ENCODE assay signal across 8 cellular contexts in genomic region chr17:40307001-40307690, GRCh38. TPM values are rescaled to one million over a fixed set of nuclear protein-coding genes. Genes with fewer than 3 reads are reported as not detected.
A peak's percentile ranks its signal among the peaks of the same experiment; 100 is the strongest.
DNase-seq lines count a peak whose midpoint lies in the region; ATAC-seq, FAIRE-seq and TF ChIP-seq lines count a peak whose summit lies in the region.

No MANE protein-coding gene starts in this region.

- H3K27ac ChIP-seq in BLaER1 (peak overlapping the region; percentile 62), GM12878 (ENCODE audit: control insufficient read depth, insufficient read depth) (no peak overlapping the region)

- TF ChIP-seq POLR2A in GM12878 (IDR thresholded peaks at IDR 0.05; ENCODE audit: low read depth, low read length) = no peak

- H3K4me1 ChIP-seq in BLaER1 = peaks cover 80% of the 10 kb centered on the region
- H3K4me1 ChIP-seq in GM12878 (ENCODE audit: control insufficient read depth, insufficient read depth, low read length) = peaks cover 43% of the 10 kb centered on the region
- H3K4me1 ChIP-seq in mucosa of descending colon (ENCODE audit: low read depth) = peaks cover 50% of the 10 kb centered on the region

- CTCF ChIA-PET in GM12878 (lab: Yijun Ruan, JAX) = interaction anchor here (0.7 to 10.6 kb wide), 18 partner anchors 12 to 308 kb away, joined by 3 to 311 read pairs (median 6); partner anchors contain the start of genes CDC6, GJD3 and TOP2A

- intact Hi-C loops in GM12878 (cut with micrococcal nuclease; ENCODE audit: unreplicated experiment) = no loop called here
- intact Hi-C loops in mucosa of descending colon (cut with DNase I, micrococcal nuclease) = loop anchor here in 1 of 2 donors (10.0 kb wide), 1 partner anchor 108 kb away; the partner anchor contains the start of gene TOP2A

- TF ChIP-seq RAD21 in GM12878 (IDR thresholded peaks at IDR 0.05; ENCODE audit: insufficient read depth, low read depth, low read length) = no peak

- no TSS peak for BruUV-seq in GM12878 (replicated peaks; lab: Mats Ljungman, UMichigan)

- H3K79me2 ChIP-seq in GM12878 (ENCODE audit: control insufficient read depth, insufficient read depth, low read length) = no peaks in the 10 kb centered on the region; the same call in none of the 2 replicates

- POLR2A ChIA-PET in GM12878 (lab: Charles Lee) = interaction anchor here (0.6 to 9.8 kb wide), 16 partner anchors 10 to 1618 kb away, joined by 3 to 123 read pairs (median 4); partner anchors contain the start of gene CDC6

- FAIRE-seq in GM12878 (lab: Jason Lieb, UNC) = no peak

- in situ Hi-C loops in GM12878 (cut with MboI) = loop anchor here (5.0 kb wide), 1 partner anchor 230 kb away; no protein-coding TSS in a partner anchor

- TF ChIP-seq CTCF in GM12878 (IDR thresholded peaks at IDR 0.05 in 2 of 3, conservative IDR thresholded peaks at IDR 0.05 in 1 of 3; ENCODE audit: control insufficient read depth in 2 of 3, extremely low read depth in 1 of 3, insufficient read depth in 1 of 3, low read depth in 3 of 3, low read length in 3 of 3) (no peak), mucosa of descending colon (IDR thresholded peaks at IDR 0.05) (no peak)

- SMC1A ChIA-PET in GM12878 (lab: Charles Lee; ENCODE audit: uncharacterized antibody, unreplicated experiment) = interaction anchor here (0.7 to 11.2 kb wide), 15 partner anchors 8 to 227 kb away, joined by 3 to 172 read pairs (median 3); partner anchors contain the start of genes CDC6 and TOP2A

- DNase-seq in NCI-H1092 (lab: John Stamatoyannopoulos, UW) (peak; percentile 49), GM12878 (ENCODE audit: low read depth, low spot score) (no peak), mucosa of descending colon (peak in 2 of 3 donors; percentile 50 to 61), NCI-H526 (lab: John Stamatoyannopoulos, UW) (no peak), NCI-H2029 treated with DMSO at 0.1 percent for 48 hours (lab: John Stamatoyannopoulos, UW) (no peak)

- H2AFZ ChIP-seq in GM12878 (ENCODE audit: control insufficient read depth, low read depth, low read length) = no peak overlapping the region

- H3K27me3 ChIP-seq in BLaER1 = no peaks in the 10 kb centered on the region
- no peaks in the 10 kb centered on the region for H3K27me3 ChIP-seq in GM12878 (replicated peaks in 1 of 2; ENCODE audit: control insufficient read depth in 2 of 2, insufficient read depth in 2 of 2, low read length in 1 of 2)

- ATAC-seq in GM12878 = no peak
- ATAC-seq in mucosa of descending colon = peak; percentile 15
- ATAC-seq in HG02970 (IDR thresholded peaks at IDR 0.05; ENCODE audit: low FRiP score, unreplicated experiment) = no peak
- ATAC-seq in HG03342 (IDR thresholded peaks at IDR 0.05; ENCODE audit: unreplicated experiment) = no peak

- H3K4me3 ChIP-seq in BLaER1 = no peak overlapping the region
- no peak overlapping the region for H3K4me3 ChIP-seq in GM12878
- H3K4me3 ChIP-seq in mucosa of descending colon = no peak overlapping the region

- H3K9ac ChIP-seq in BLaER1 (peak overlapping the region; percentile 53), GM12878 (ENCODE audit: control insufficient read depth, insufficient read depth, low read length) (no peak overlapping the region)

- RAD21 ChIA-PET in GM12878 (lab: Charles Lee; ENCODE audit: unreplicated experiment) = interaction anchor here (0.6 to 18.7 kb wide), 15 partner anchors 8 to 236 kb away, joined by 3 to 271 read pairs (median 4); partner anchors contain the start of genes CDC6 and TOP2A

- no peak for TF ChIP-seq EP300 in GM12878 (IDR thresholded peaks at IDR 0.05; ENCODE audit: borderline replicate concordance in 1 of 2, control insufficient read depth in 1 of 2, low read depth in 2 of 2, low read length in 2 of 2)

- H3K4me2 ChIP-seq in BLaER1 = peak overlapping the region; percentile 95
- no peak overlapping the region for H3K4me2 ChIP-seq in GM12878 (ENCODE audit: control insufficient read depth, insufficient read depth)

- 0 out of 2 replicates have a peak, but pooled peaks cover 7% of the 10 kb centered on the region for H4K20me1 ChIP-seq in BLaER1
- H4K20me1 ChIP-seq in GM12878 (ENCODE audit: control insufficient read depth, insufficient read depth) = no peaks in the 10 kb centered on the region

- WGBS in GM12878 (ENCODE audit: insufficient coverage, insufficient replicate concordance, low lambda C conversion rate, missing lambda C conversion rate) = 87% methylated on average over 10 of the region's 10 CpGs

- H3K36me3 ChIP-seq in BLaER1 (peaks cover 31% of the 10 kb centered on the region), GM12878 (ENCODE audit: control insufficient read depth in 2 of 2, insufficient read depth in 2 of 2, low read length in 1 of 2) (peaks cover under 1 to 4% of the 10 kb centered on the region in 2 experiments), mucosa of descending colon (ENCODE audit: low read depth) (no peaks in the 10 kb centered on the region)

- H3K9me3 ChIP-seq in BLaER1 = no peaks in the 10 kb centered on the region
- no peaks in the 10 kb centered on the region for H3K9me3 ChIP-seq in GM12878 (replicated peaks; ENCODE audit: control insufficient read depth, insufficient read depth, low read length)
- no peaks in the 10 kb centered on the region for H3K9me3 ChIP-seq in mucosa of descending colon

TF ChIP-seq in GM12878, 131 proteins besides CTCF, POLR2A, EP300 and RAD21 (continues in another document):
- TF ChIP-seq IKZF1 (conservative IDR thresholded peaks at IDR 0.05) = peak; percentile 60

RNA-seq across cellular contexts. Expression of gene RARA, which starts 1.8 kb away (rescaled TPM):
- total RNA-seq in GM12878 (2013; cell fraction: nucleolus; rRNA removed) = 30.5 and 34.4 TPM in 2 replicates
- total RNA-seq in GM12878 (2014; rRNA removed) (15.5 and 17.3 TPM in 2 replicates), GM12878 (2014; rRNA removed; fragmentation: Illumina TruSeq; extraction: Trizol) (7.7 and 9.7 TPM in 2 replicates), GM12878 (2021) (33.6 and 34.8 TPM in 2 replicates), mucosa of descending colon (10 to 100 TPM; 42.2 to 51.2 (median 49.6) TPM)
- 12.0 TPM for polyA plus RNA-seq in GM12878 (2011; ENCODE audit: low read depth)
- polyA plus RNA-seq in GM12878 (2011; rRNA removed) (3.1 and 7.8 TPM in 2 replicates), GM12878 (2014; fragmentation: Illumina TruSeq; extraction: Trizol) (8.0 and 23.8 TPM in 2 replicates), GM12878 (2014; fragmentation: Nextera tagmentation; extraction: Ambion mirVana) (under 1 TPM; 0.13 to 0.16 TPM), GM12878 (2014; rRNA removed) (14.3 and 20.2 TPM in 2 replicates), GM12878 (2016; fragmentation: Nextera tagmentation; extraction: Ambion mirVana) (10 to 100 TPM; 12.9 to 15.4 TPM)
- 10.0 and 13.4 TPM in 2 replicates for polyA plus RNA-seq in GM12878 (2011; cell fraction: cytosol; rRNA removed)
- 29.2 and 38.2 TPM in 2 replicates for polyA plus RNA-seq in GM12878 (2011; cell fraction: nucleus; rRNA removed)
- polyA plus RNA-seq in GM12878 (2012) = 23.0 and 26.5 TPM in 2 replicates
- polyA minus RNA-seq in GM12878 (2011; rRNA and poly(A)+ RNA removed) = 8.7 and 13.7 TPM in 2 replicates
- 15.1 and 20.3 TPM in 2 replicates for polyA minus RNA-seq in GM12878 (2011; cell fraction: cytosol; rRNA and poly(A)+ RNA removed)
- 9.7 and 15.5 TPM in 2 replicates for polyA minus RNA-seq in GM12878 (2011; cell fraction: nucleus; rRNA and poly(A)+ RNA removed)

RNA-seq across cellular contexts. Expression of gene CDC6, which starts 19.5 kb away (rescaled TPM):
- 25.9 and 32.3 TPM in 2 replicates for total RNA-seq in GM12878 (2013; cell fraction: nucleolus; rRNA removed)
- 39.0 and 43.8 TPM in 2 replicates for total RNA-seq in GM12878 (2014; rRNA removed)
- 46.8 and 53.0 TPM in 2 replicates for total RNA-seq in GM12878 (2014; rRNA removed; fragmentation: Illumina TruSeq; extraction: Trizol)
- total RNA-seq in GM12878 (2021) = 47.7 and 52.0 TPM in 2 replicates
- 20.0 TPM for polyA plus RNA-seq in GM12878 (2011; ENCODE audit: low read depth)
- polyA plus RNA-seq in GM12878 (2011; rRNA removed) = 43.1 and 48.5 TPM in 2 replicates
- 18.9 and 20.1 TPM in 2 replicates for polyA plus RNA-seq in GM12878 (2011; cell fraction: cytosol; rRNA removed)
- polyA plus RNA-seq in GM12878 (2011; cell fraction: nucleus; rRNA removed) = 18.7 and 26.9 TPM in 2 replicates
- 18.9 and 19.5 TPM in 2 replicates for polyA plus RNA-seq in GM12878 (2012)
- 54.4 and 59.6 TPM in 2 replicates for polyA plus RNA-seq in GM12878 (2014; fragmentation: Illumina TruSeq; extraction: Trizol)
- polyA plus RNA-seq in GM12878 (2014; fragmentation: Nextera tagmentation; extraction: Ambion mirVana) = 10 to 100 TPM; 13.3 to 18.6 TPM
- polyA plus RNA-seq in GM12878 (2014; rRNA removed) = 25.9 and 26.3 TPM in 2 replicates
- polyA plus RNA-seq in GM12878 (2016; fragmentation: Nextera tagmentation; extraction: Ambion mirVana) = 10 to 100 TPM; 59.3 to 60.9 TPM
- 15.8 and 24.1 TPM in 2 replicates for polyA minus RNA-seq in GM12878 (2011; rRNA and poly(A)+ RNA removed)
- polyA minus RNA-seq in GM12878 (2011; cell fraction: cytosol; rRNA and poly(A)+ RNA removed) = 9.6 and 10.5 TPM in 2 replicates
- 12.3 and 28.6 TPM in 2 replicates for polyA minus RNA-seq in GM12878 (2011; cell fraction: nucleus; rRNA and poly(A)+ RNA removed)
- 10 to 100 TPM in 1 of 3 donors, 1 to 10 TPM in 2; 4.0 to 14.9 (median 7.4) TPM for total RNA-seq in mucosa of descending colon

RNA-seq across cellular contexts. Expression of gene GJD3, which starts 57.4 kb away (rescaled TPM):
- not detected in 2 replicates for total RNA-seq in GM12878 (2013; cell fraction: nucleolus; rRNA removed)
- total RNA-seq in GM12878 (2014; rRNA removed) (not detected in 2 replicates), GM12878 (2014; rRNA removed; fragmentation: Illumina TruSeq; extraction: Trizol) (not detected in 2 replicates), GM12878 (2021) (not detected in 2 replicates), mucosa of descending colon (1 to 10 TPM in 2 of 3 donors, under 1 TPM in 1; 0.81 to 1.4 (median 1.2) TPM)
- polyA plus RNA-seq in GM12878 (2011; ENCODE audit: low read depth) = not detected
- polyA plus RNA-seq in GM12878 (2011; rRNA removed) (not detected in 2 replicates), GM12878 (2014; fragmentation: Illumina TruSeq; extraction: Trizol) (not detected in 2 replicates), GM12878 (2014; fragmentation: Nextera tagmentation; extraction: Ambion mirVana) (not detected), GM12878 (2014; rRNA removed) (not detected in 2 replicates), GM12878 (2016; fragmentation: Nextera tagmentation; extraction: Ambion mirVana) (1 to 10 TPM in 1 of 2 experiments, not detected in 1; 1.6 TPM)
- not detected in 2 replicates for polyA plus RNA-seq in GM12878 (2011; cell fraction: cytosol; rRNA removed)
- not detected in 2 replicates for polyA plus RNA-seq in GM12878 (2011; cell fraction: nucleus; rRNA removed)
- not detected in 2 replicates for polyA plus RNA-seq in GM12878 (2012)
- polyA minus RNA-seq in GM12878 (2011; rRNA and poly(A)+ RNA removed) = not detected in 2 replicates
- polyA minus RNA-seq in GM12878 (2011; cell fraction: cytosol; rRNA and poly(A)+ RNA removed) = not detected in 2 replicates
- not detected in 2 replicates for polyA minus RNA-seq in GM12878 (2011; cell fraction: nucleus; rRNA and poly(A)+ RNA removed)

Comparison
In these comparisons a context has a peak if more than half of its experiments do, and no peak if none do; other contexts are left out.
1. DNase-seq: peak in NCI-H1092 (single experiment) and mucosa of descending colon (2 of 3); none in GM12878 (single experiment), NCI-H526 (0 of 2) and NCI-H2029 treated with DMSO at 0.1 percent for 48 hours (single experiment).